In the genomic region with DNA sequence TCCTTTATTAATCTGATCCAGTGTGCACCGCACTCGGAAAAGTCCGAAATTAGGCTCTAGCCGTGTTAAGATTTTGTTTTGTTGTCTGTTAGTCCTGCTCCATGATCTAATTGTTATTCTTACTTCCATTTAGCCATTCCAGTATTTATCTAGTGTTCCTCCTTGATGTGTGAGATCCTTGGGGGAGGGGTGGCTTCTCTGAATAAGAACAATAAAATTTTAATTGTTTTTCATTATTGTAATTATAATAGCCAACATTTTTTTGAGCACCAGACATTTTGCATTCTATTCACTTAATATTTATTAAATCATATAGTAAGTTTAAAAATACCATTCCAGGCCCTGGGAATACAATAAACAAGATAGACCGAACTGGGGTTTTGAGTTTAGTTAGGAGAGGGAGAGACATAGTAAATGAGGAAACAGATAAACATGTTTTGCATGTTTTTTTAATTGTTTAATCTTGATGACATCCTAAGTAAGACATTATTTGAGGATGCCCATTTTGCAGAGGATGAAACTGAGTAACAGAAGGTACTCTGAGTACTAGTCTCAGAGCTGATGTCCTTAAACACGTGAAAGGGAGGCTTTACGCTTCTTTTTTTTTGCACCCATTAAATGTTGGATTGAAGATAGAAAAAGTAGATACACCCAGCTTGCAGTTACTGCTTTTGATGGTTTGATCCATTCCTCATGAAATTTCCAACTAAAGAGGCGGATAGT, we compare ENCODE assay signal across 8 cellular contexts. TPM values are rescaled to one million over a fixed set of nuclear protein-coding genes. Genes with fewer than 3 reads are reported as not detected.
DNase-seq lines count a peak whose midpoint lies in the region; ATAC-seq and TF ChIP-seq lines count a peak whose summit lies in the region.

No MANE protein-coding gene starts in this region.

- DNase-seq in DND-41 = no peak
- DNase-seq in NCI-H146 treated with DMSO at 0.1 percent for 48 hours (lab: John Stamatoyannopoulos, UW; ENCODE audit: unreplicated experiment) = peak; percentile 25
- no peak for DNase-seq in osteoblast (ENCODE audit: insufficient read length, low spot score, missing footprints)
- no peak for DNase-seq in NCI-H510A (lab: John Stamatoyannopoulos, UW)
- DNase-seq in middle frontal gyrus (ENCODE audit: extremely low spot score, low spot score) = no peak
- no peak for DNase-seq in NCI-H345 (lab: John Stamatoyannopoulos, UW)

- H3K36me3 ChIP-seq in DND-41 (ENCODE audit: insufficient read depth, low read length) (peaks cover 10% of the 10 kb centered on the region; the same call in 1 of the 2 replicates), endocrine pancreas (ENCODE audit: control insufficient read depth, insufficient read depth, low read length) (no peaks in the 10 kb centered on the region), osteoblast (ENCODE audit: insufficient read depth, low read length) (no peaks in the 10 kb centered on the region)

- no peaks in the 10 kb centered on the region for H3K9me3 ChIP-seq in DND-41 (ENCODE audit: insufficient read depth, low read length, severe bottlenecking)
- no peaks in the 10 kb centered on the region for H3K9me3 ChIP-seq in endocrine pancreas (ENCODE audit: control insufficient read depth, low read length)
- H3K9me3 ChIP-seq in osteoblast (ENCODE audit: low read depth, low read length) = no peaks in the 10 kb centered on the region

- H3K4me3 ChIP-seq in DND-41 (ENCODE audit: low read depth in 1 of 2, low read length in 2 of 2) = peak overlapping the region; percentile 48 to 66
- H3K4me3 ChIP-seq in endocrine pancreas (ENCODE audit: control insufficient read depth, insufficient read depth, low read length) = peak overlapping the region; percentile 96
- H3K4me3 ChIP-seq in osteoblast (ENCODE audit: insufficient read depth, low read length) = peak overlapping the region; percentile 88

- H3K4me1 ChIP-seq in DND-41 (ENCODE audit: insufficient read depth, low read length) = peaks cover 26% of the 10 kb centered on the region
- peaks cover 6% of the 10 kb centered on the region for H3K4me1 ChIP-seq in endocrine pancreas (ENCODE audit: control insufficient read depth, insufficient read depth, low read length)
- peaks cover 6% of the 10 kb centered on the region for H3K4me1 ChIP-seq in osteoblast (ENCODE audit: insufficient read depth, low read length)

- H3K27me3 ChIP-seq in DND-41 (ENCODE audit: insufficient read depth, low read length, poor library complexity) (no peaks in the 10 kb centered on the region), endocrine pancreas (ENCODE audit: control insufficient read depth, insufficient read depth, low read length) (no peaks in the 10 kb centered on the region), osteoblast (ENCODE audit: insufficient read depth, low read length) (no peaks in the 10 kb centered on the region)

- peak overlapping the region; percentile 74 for H3K9ac ChIP-seq in DND-41 (ENCODE audit: low read depth, low read length)
- H3K9ac ChIP-seq in endocrine pancreas (ENCODE audit: control insufficient read depth, insufficient read depth, low read length) = peak overlapping the region; percentile 98

- H4K20me1 ChIP-seq in DND-41 (ENCODE audit: insufficient read depth, low read length) = peaks cover 6% of the 10 kb centered on the region; the same call in 1 of the 2 replicates
- H4K20me1 ChIP-seq in osteoblast (ENCODE audit: insufficient read depth, low read length) = peaks cover 9% of the 10 kb centered on the region

- no peak for TF ChIP-seq CTCF in DND-41 (IDR thresholded peaks at IDR 0.05; ENCODE audit: borderline replicate concordance, extremely low read depth, low read length, poor library complexity, severe bottlenecking)
- TF ChIP-seq CTCF in osteoblast (IDR thresholded peaks at IDR 0.05; ENCODE audit: extremely low read depth, low read depth, low read length) = no peak

- H3K79me2 ChIP-seq in DND-41 (ENCODE audit: insufficient read depth, low read length) (peaks cover 56% of the 10 kb centered on the region), osteoblast (ENCODE audit: insufficient read depth, low read length) (peaks cover 43% of the 10 kb centered on the region)

- ATAC-seq in DND-41 (ENCODE audit: insufficient read depth, low read depth) (no peak), HG03135 (IDR thresholded peaks at IDR 0.05; ENCODE audit: unreplicated experiment) (no peak)

- H3K27ac ChIP-seq in DND-41 (ENCODE audit: low read length) = peak overlapping the region; percentile 69
- peak overlapping the region; percentile 38 for H3K27ac ChIP-seq in osteoblast (ENCODE audit: low read depth, low read length)

- peak overlapping the region; percentile 72 for H3K4me2 ChIP-seq in DND-41 (ENCODE audit: insufficient read depth, low read length)
- H3K4me2 ChIP-seq in osteoblast (ENCODE audit: insufficient read depth, low read length) = peak overlapping the region; percentile 90

- H2AFZ ChIP-seq in DND-41 (ENCODE audit: low read depth, low read length) = peak overlapping the region; percentile 73; the same call in 1 of the 2 replicates
- peak overlapping the region; percentile 86 for H2AFZ ChIP-seq in osteoblast (ENCODE audit: low read length)

RNA-seq across cellular contexts. Expression of a gene that starts 1.2 kb away (rescaled TPM):
- 10.3 and 11.2 TPM in 2 replicates for total RNA-seq in osteoblast

RNA-seq across cellular contexts. Expression of a gene that starts 47.5 kb away (rescaled TPM):
- 27.1 and 27.5 TPM in 2 replicates for total RNA-seq in osteoblast
